Comparison of ENCODE assay signal across 1 cellular context in genomic region chr5:136056771-136057335, GRCh38.
TF ChIP-seq lines count a peak whose summit lies in the region.

No MANE protein-coding gene starts in this region.

TF ChIP-seq in GM23338, 12 proteins besides CTCF, POLR2A, EP300 and RAD21 (continued from another document):
- TF ChIP-seq POLR2AphosphoS5 (IDR thresholded peaks at IDR 0.05; ENCODE audit: low read depth) (no peak), ZNF114 (CRISPR knock-in tag; IDR thresholded peaks at IDR 0.05) (no peak), JUNB (IDR thresholded peaks at IDR 0.05; ENCODE audit: unreplicated experiment) (no peak), CREB1 (CRISPR knock-in tag; IDR thresholded peaks at IDR 0.05; ENCODE audit: low read depth) (no peak), ZNF462 (CRISPR knock-in tag; IDR thresholded peaks at IDR 0.05) (no peak), EZH2 (IDR thresholded peaks at IDR 0.05; ENCODE audit: low read depth, unreplicated experiment) (no peak)
- TF ChIP-seq, protein P1, sequence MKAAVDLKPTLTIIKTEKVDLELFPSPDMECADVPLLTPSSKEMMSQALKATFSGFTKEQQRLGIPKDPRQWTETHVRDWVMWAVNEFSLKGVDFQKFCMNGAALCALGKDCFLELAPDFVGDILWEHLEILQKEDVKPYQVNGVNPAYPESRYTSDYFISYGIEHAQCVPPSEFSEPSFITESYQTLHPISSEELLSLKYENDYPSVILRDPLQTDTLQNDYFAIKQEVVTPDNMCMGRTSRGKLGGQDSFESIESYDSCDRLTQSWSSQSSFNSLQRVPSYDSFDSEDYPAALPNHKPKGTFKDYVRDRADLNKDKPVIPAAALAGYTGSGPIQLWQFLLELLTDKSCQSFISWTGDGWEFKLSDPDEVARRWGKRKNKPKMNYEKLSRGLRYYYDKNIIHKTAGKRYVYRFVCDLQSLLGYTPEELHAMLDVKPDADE (IDR thresholded peaks at IDR 0.05), result no peak
- TF ChIP-seq, protein P2, sequence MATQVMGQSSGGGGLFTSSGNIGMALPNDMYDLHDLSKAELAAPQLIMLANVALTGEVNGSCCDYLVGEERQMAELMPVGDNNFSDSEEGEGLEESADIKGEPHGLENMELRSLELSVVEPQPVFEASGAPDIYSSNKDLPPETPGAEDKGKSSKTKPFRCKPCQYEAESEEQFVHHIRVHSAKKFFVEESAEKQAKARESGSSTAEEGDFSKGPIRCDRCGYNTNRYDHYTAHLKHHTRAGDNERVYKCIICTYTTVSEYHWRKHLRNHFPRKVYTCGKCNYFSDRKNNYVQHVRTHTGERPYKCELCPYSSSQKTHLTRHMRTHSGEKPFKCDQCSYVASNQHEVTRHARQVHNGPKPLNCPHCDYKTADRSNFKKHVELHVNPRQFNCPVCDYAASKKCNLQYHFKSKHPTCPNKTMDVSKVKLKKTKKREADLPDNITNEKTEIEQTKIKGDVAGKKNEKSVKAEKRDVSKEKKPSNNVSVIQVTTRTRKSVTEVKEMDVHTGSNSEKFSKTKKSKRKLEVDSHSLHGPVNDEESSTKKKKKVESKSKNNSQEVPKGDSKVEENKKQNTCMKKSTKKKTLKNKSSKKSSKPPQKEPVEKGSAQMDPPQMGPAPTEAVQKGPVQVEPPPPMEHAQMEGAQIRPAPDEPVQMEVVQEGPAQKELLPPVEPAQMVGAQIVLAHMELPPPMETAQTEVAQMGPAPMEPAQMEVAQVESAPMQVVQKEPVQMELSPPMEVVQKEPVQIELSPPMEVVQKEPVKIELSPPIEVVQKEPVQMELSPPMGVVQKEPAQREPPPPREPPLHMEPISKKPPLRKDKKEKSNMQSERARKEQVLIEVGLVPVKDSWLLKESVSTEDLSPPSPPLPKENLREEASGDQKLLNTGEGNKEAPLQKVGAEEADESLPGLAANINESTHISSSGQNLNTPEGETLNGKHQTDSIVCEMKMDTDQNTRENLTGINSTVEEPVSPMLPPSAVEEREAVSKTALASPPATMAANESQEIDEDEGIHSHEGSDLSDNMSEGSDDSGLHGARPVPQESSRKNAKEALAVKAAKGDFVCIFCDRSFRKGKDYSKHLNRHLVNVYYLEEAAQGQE (IDR thresholded peaks at IDR 0.05; ENCODE audit: unreplicated experiment), result no peak
